8 cellular contexts compared by ENCODE assay signal in genomic region chr14:31206536-31207286, GRCh38. TPM values are rescaled to one million over a fixed set of nuclear protein-coding genes. Genes with fewer than 3 reads are reported as not detected.
A peak's percentile ranks its signal among the peaks of the same experiment; 100 is the strongest.
DNase-seq lines count a peak whose midpoint lies in the region; ATAC-seq and TF ChIP-seq lines count a peak whose summit lies in the region.

No MANE protein-coding gene starts in this region.

- peaks cover 25% of the 10 kb centered on the region for H3K4me1 ChIP-seq in Loucy (ENCODE audit: insufficient read depth, low read length, poor library complexity, severe bottlenecking)

- no peaks in the 10 kb centered on the region for H3K9me3 ChIP-seq in Loucy (ENCODE audit: insufficient read depth, low read depth, low read length)

- peak; percentile 20 for ATAC-seq in GM21737 (IDR thresholded peaks at IDR 0.05; ENCODE audit: unreplicated experiment)
- ATAC-seq in effector memory CD8-positive, alpha-beta T cell (replicated peaks): peak; percentile 7
- ATAC-seq in stimulated activated effector memory CD8-positive, alpha-beta T cell treated with anti-CD3 and anti-CD28 coated beads, Interleukin-12 subunit alpha, Interleukin-12 subunit beta, amount 100 ng/mL, for 72 hours: peak; percentile 42

- DNase-seq in GM06990 (ENCODE audit: extremely low read depth, insufficient read length) (peak; percentile 80), mucosa of gallbladder (ENCODE audit: low spot score) (peak; percentile 19), GF-D8 (lab: John Stamatoyannopoulos, UW) (no peak)
- peak; percentile 64 for DNase-seq in activated CD4-positive, alpha-beta memory T cell treated with anti-CD3 and anti-CD28 coated beads, Interleukin-2, amount 10 ng/mL, durations not matched to agents 7 days and 5 days
- DNase-seq in effector memory CD8-positive, alpha-beta T cell: peak; percentile 42 to 56 (median 44)
- peak; percentile 55 to 87 for DNase-seq in stimulated activated effector memory CD8-positive, alpha-beta T cell treated with anti-CD3 and anti-CD28 coated beads, Interleukin-12 subunit alpha, Interleukin-12 subunit beta, amount 100 ng/mL, for 72 hours (ENCODE audit: low spot score in 2 of 2)

- peaks cover 56% of the 10 kb centered on the region for H3K79me2 ChIP-seq in Loucy (ENCODE audit: insufficient read depth, low read length)

- H3K27me3 ChIP-seq in GM06990 (replicated peaks; ENCODE audit: control insufficient read depth, insufficient read depth, low read length): no peaks in the 10 kb centered on the region
- H3K27me3 ChIP-seq in Loucy (ENCODE audit: insufficient read depth, low read length, poor library complexity, severe bottlenecking): no peaks in the 10 kb centered on the region

- POLR2A ChIA-PET in activated CD4-positive, alpha-beta memory T cell treated with anti-CD3 and anti-CD28 coated beads, Interleukin-2, amount 10 ng/mL, durations not matched to agents 7 days and 5 days (lab: Charles Lee): interaction anchor here (0.7 to 5.4 kb wide), 21 partner anchors 10 to 871 kb away, joined by 3 to 47 read pairs (median 5); partner anchors contain the start of genes AP4S1, ARHGAP5, DTD2 and HEATR5A

- peaks cover 38% of the 10 kb centered on the region for H3K36me3 Mint-ChIP-seq in activated CD4-positive, alpha-beta memory T cell treated with anti-CD3 and anti-CD28 coated beads, Interleukin-2, amount 10 ng/mL, durations not matched to agents 7 days and 5 days (ENCODE audit: low read depth)
- H3K36me3 Mint-ChIP-seq in effector memory CD8-positive, alpha-beta T cell (ENCODE audit: insufficient read depth): peaks cover 58% of the 10 kb centered on the region
- peaks cover 65% of the 10 kb centered on the region for H3K36me3 Mint-ChIP-seq in stimulated activated effector memory CD8-positive, alpha-beta T cell treated with anti-CD3 and anti-CD28 coated beads, Interleukin-12 subunit alpha, Interleukin-12 subunit beta, amount 100 ng/mL, for 72 hours

- H3K9ac ChIP-seq in Loucy (ENCODE audit: low read depth, low read length, poor library complexity, severe bottlenecking): peak overlapping the region; percentile 95

- CTCF ChIA-PET in activated CD4-positive, alpha-beta memory T cell treated with anti-CD3 and anti-CD28 coated beads, Interleukin-2, amount 10 ng/mL, durations not matched to agents 7 days and 5 days (lab: Charles Lee): interaction anchor here (1.0 to 3.4 kb wide), 11 partner anchors 11 to 251 kb away, joined by 3 to 15 read pairs (median 4); partner anchors contain the start of genes DTD2 and HEATR5A

- no peaks in the 10 kb centered on the region for H3K9me2 ChIP-seq in Loucy (replicated peaks; ENCODE audit: low read depth, low read length)

- H3K4me2 ChIP-seq in Loucy (ENCODE audit: low read depth, low read length, poor library complexity, severe bottlenecking): peak overlapping the region; percentile 94

- peak overlapping the region; percentile 88 for H3K4me3 ChIP-seq in GM06990 (replicated peaks; ENCODE audit: low read depth, low read length)
- H3K4me3 ChIP-seq in Loucy (ENCODE audit: low read length, poor library complexity, severe bottlenecking): peak overlapping the region; percentile 91

- no peak for TF ChIP-seq CTCF in GM06990 (IDR thresholded peaks at IDR 0.05; ENCODE audit: insufficient read depth, low read length, poor library complexity, severe bottlenecking)
- TF ChIP-seq CTCF in Loucy (conservative IDR thresholded peaks at IDR 0.05; ENCODE audit: low read length): no peak

- peak overlapping the region; percentile 94 for H2AFZ ChIP-seq in Loucy (ENCODE audit: low read length)

- H4K20me1 ChIP-seq in Loucy (ENCODE audit: insufficient read depth, low read length, poor library complexity, severe bottlenecking): peaks cover 44% of the 10 kb centered on the region

- peaks cover 2% of the 10 kb centered on the region for H3K36me3 ChIP-seq in GM06990 (ENCODE audit: control insufficient read depth, insufficient read depth, low read length)
- H3K36me3 ChIP-seq in Loucy (ENCODE audit: insufficient read depth, low read length): no peaks in the 10 kb centered on the region

- H3K27ac Mint-ChIP-seq in activated CD4-positive, alpha-beta memory T cell treated with anti-CD3 and anti-CD28 coated beads, Interleukin-2, amount 10 ng/mL, durations not matched to agents 7 days and 5 days: peak overlapping the region; percentile 88
- peak overlapping the region; percentile 99 for H3K27ac Mint-ChIP-seq in effector memory CD8-positive, alpha-beta T cell
- H3K27ac Mint-ChIP-seq in stimulated activated effector memory CD8-positive, alpha-beta T cell treated with anti-CD3 and anti-CD28 coated beads, Interleukin-12 subunit alpha, Interleukin-12 subunit beta, amount 100 ng/mL, for 72 hours: peak overlapping the region; percentile 99

- H3K4me3 Mint-ChIP-seq in activated CD4-positive, alpha-beta memory T cell treated with anti-CD3 and anti-CD28 coated beads, Interleukin-2, amount 10 ng/mL, durations not matched to agents 7 days and 5 days: peak overlapping the region; percentile 80
- H3K4me3 Mint-ChIP-seq in effector memory CD8-positive, alpha-beta T cell: peak overlapping the region; percentile 89 to 94
- peak overlapping the region; percentile 92 for H3K4me3 Mint-ChIP-seq in stimulated activated effector memory CD8-positive, alpha-beta T cell treated with anti-CD3 and anti-CD28 coated beads, Interleukin-12 subunit alpha, Interleukin-12 subunit beta, amount 100 ng/mL, for 72 hours

- H3K27me3 Mint-ChIP-seq in activated CD4-positive, alpha-beta memory T cell treated with anti-CD3 and anti-CD28 coated beads, Interleukin-2, amount 10 ng/mL, durations not matched to agents 7 days and 5 days: peaks cover 6% of the 10 kb centered on the region
- H3K27me3 Mint-ChIP-seq in effector memory CD8-positive, alpha-beta T cell: no peaks in the 10 kb centered on the region

- H3K4me1 Mint-ChIP-seq in activated CD4-positive, alpha-beta memory T cell treated with anti-CD3 and anti-CD28 coated beads, Interleukin-2, amount 10 ng/mL, durations not matched to agents 7 days and 5 days: peaks cover 50% of the 10 kb centered on the region
- H3K4me1 Mint-ChIP-seq in effector memory CD8-positive, alpha-beta T cell (ENCODE audit: low read depth in 2 of 2): peaks cover 32 to 40% of the 10 kb centered on the region in 2 donors
- H3K4me1 Mint-ChIP-seq in stimulated activated effector memory CD8-positive, alpha-beta T cell treated with anti-CD3 and anti-CD28 coated beads, Interleukin-12 subunit alpha, Interleukin-12 subunit beta, amount 100 ng/mL, for 72 hours: peaks cover 41% of the 10 kb centered on the region

- no peaks in the 10 kb centered on the region for H3K9me3 Mint-ChIP-seq in activated CD4-positive, alpha-beta memory T cell treated with anti-CD3 and anti-CD28 coated beads, Interleukin-2, amount 10 ng/mL, durations not matched to agents 7 days and 5 days
- H3K9me3 Mint-ChIP-seq in effector memory CD8-positive, alpha-beta T cell: no peaks in the 10 kb centered on the region
- no peaks in the 10 kb centered on the region for H3K9me3 Mint-ChIP-seq in stimulated activated effector memory CD8-positive, alpha-beta T cell treated with anti-CD3 and anti-CD28 coated beads, Interleukin-12 subunit alpha, Interleukin-12 subunit beta, amount 100 ng/mL, for 72 hours

- peaks cover 16% of the 10 kb centered on the region for H3F3A ChIP-seq in Loucy (ENCODE audit: low read depth)

RNA-seq across cellular contexts. Expression of gene HECTD1, which starts 0.9 kb away (rescaled TPM):
- 10 to 100 TPM; 85.1 to 92.3 TPM for total RNA-seq in activated CD4-positive, alpha-beta memory T cell treated with anti-CD3 and anti-CD28 coated beads, Interleukin-2, amount 10 ng/mL, durations not matched to agents 7 days and 5 days
- 137 TPM for total RNA-seq in mucosa of gallbladder
